In genomic region chr9:131851414-131851813, GRCh38 we compare ENCODE assay signal across 1 cellular context.
TF ChIP-seq lines count a peak whose summit lies in the region.

No MANE protein-coding gene starts in this region.

TF ChIP-seq in WTC11, 78 proteins besides CTCF, POLR2A, EP300 and RAD21 (continued from another document):
- TF ChIP-seq ZNF425 (CRISPR knock-in tag; conservative IDR thresholded peaks at IDR 0.05), result no peak
- no peak for TF ChIP-seq PRRX2 (CRISPR knock-in tag; IDR thresholded peaks at IDR 0.05)
- TF ChIP-seq OVOL2 (CRISPR knock-in tag; IDR thresholded peaks at IDR 0.05; ENCODE audit: borderline replicate concordance), result no peak
- TF ChIP-seq TCF7 (CRISPR knock-in tag; IDR thresholded peaks at IDR 0.05; ENCODE audit: low read depth), result no peak
- TF ChIP-seq EMX1 (CRISPR knock-in tag; IDR thresholded peaks at IDR 0.05), result no peak
- TF ChIP-seq, protein P1, sequence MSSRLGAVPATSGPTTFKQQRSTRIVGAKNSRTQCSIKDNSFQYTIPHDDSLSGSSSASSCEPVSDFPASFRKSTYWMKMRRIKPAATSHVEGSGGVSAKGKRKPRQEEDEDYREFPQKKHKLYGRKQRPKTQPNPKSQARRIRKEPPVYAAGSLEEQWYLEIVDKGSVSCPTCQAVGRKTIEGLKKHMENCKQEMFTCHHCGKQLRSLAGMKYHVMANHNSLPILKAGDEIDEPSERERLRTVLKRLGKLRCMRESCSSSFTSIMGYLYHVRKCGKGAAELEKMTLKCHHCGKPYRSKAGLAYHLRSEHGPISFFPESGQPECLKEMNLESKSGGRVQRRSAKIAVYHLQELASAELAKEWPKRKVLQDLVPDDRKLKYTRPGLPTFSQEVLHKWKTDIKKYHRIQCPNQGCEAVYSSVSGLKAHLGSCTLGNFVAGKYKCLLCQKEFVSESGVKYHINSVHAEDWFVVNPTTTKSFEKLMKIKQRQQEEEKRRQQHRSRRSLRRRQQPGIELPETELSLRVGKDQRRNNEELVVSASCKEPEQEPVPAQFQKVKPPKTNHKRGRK (CRISPR knock-in tag; IDR thresholded peaks at IDR 0.05; ENCODE audit: borderline replicate concordance), result no peak
- TF ChIP-seq, protein P2, sequence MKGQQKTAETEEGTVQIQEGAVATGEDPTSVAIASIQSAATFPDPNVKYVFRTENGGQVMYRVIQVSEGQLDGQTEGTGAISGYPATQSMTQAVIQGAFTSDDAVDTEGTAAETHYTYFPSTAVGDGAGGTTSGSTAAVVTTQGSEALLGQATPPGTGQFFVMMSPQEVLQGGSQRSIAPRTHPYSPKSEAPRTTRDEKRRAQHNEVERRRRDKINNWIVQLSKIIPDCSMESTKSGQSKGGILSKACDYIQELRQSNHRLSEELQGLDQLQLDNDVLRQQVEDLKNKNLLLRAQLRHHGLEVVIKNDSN (CRISPR knock-in tag; IDR thresholded peaks at IDR 0.05), result no peak
- no peak for TF ChIP-seq ZSCAN18 (CRISPR knock-in tag; IDR thresholded peaks at IDR 0.05)
- TF ChIP-seq FOXP1 (CRISPR knock-in tag; IDR thresholded peaks at IDR 0.05; ENCODE audit: borderline replicate concordance), result no peak
- no peak for TF ChIP-seq ATF6 (CRISPR knock-in tag; IDR thresholded peaks at IDR 0.05)
- no peak for TF ChIP-seq E2F5 (CRISPR knock-in tag; IDR thresholded peaks at IDR 0.05)
TF ChIP-seq in WTC11: peak in this region for 0.
